8 cellular contexts compared by ENCODE assay signal in the genomic region with DNA sequence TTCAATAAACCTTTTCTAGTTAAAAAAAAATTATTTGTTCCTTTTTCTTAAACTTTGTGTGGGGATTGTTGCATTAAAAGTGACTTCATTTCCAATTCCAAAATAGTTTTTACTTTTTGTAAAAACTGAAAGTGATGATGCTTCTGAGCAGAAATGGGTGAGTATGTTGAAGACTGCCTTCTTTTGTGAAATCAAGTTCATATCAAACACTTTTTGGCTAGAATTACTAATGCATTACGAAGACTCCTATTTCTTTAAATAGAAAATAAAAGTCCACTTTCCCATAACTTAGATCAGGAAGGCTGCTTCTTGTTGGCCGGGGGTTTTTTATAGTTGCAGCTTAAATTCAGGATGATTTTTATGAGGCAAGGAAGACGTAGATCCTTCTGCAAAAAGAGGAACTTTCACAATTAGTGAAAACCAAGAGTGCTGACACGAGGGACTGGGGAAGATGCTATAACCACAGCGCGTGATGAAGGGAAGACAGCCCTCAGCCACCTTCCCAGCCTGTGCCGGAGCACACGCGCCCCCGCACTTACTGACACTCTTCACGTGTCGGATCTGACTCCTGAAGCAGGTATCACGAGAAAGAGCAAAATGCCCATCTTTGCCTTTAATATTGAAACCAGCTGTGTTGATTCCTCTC.
DNase-seq lines count a peak whose midpoint lies in the region; ATAC-seq and TF ChIP-seq lines count a peak whose summit lies in the region.

No MANE protein-coding gene starts in this region.

- H3K4me1 Mint-ChIP-seq in IgD-negative memory B cell: peaks cover 15 to 34% (median 16%) of the 10 kb centered on the region in 3 donors
- peaks cover 29% of the 10 kb centered on the region for H3K4me1 Mint-ChIP-seq in activated naive CD4-positive, alpha-beta T cell treated with anti-CD3 and anti-CD28 coated beads, Interleukin-2, amount 10 ng/mL, durations not matched to agents 7 days and 5 days

- H3K9me3 Mint-ChIP-seq in IgD-negative memory B cell: no peaks in the 10 kb centered on the region
- no peaks in the 10 kb centered on the region for H3K9me3 Mint-ChIP-seq in activated naive CD4-positive, alpha-beta T cell treated with anti-CD3 and anti-CD28 coated beads, Interleukin-2, amount 10 ng/mL, durations not matched to agents 7 days and 5 days

- H3K27ac Mint-ChIP-seq in IgD-negative memory B cell: peak overlapping the region in 2 of 3 donors; percentile 9 to 22
- H3K27ac Mint-ChIP-seq in activated naive CD4-positive, alpha-beta T cell treated with anti-CD3 and anti-CD28 coated beads, Interleukin-2, amount 10 ng/mL, durations not matched to agents 7 days and 5 days: no peak overlapping the region

- no peak for DNase-seq in activated naive CD4-positive, alpha-beta T cell treated with anti-CD3 and anti-CD28 coated beads, Interleukin-2, amount 10 ng/mL, durations not matched to agents 7 days and 5 days
- DNase-seq in stimulated activated CD4-positive, alpha-beta T cell treated with anti-CD3 and anti-CD28 coated beads, Interleukin-12 subunit alpha, Interleukin-12 subunit beta, amount 100 ng/mL, for 4 hours: peak; percentile 41
- no peak for DNase-seq in coronary artery (ENCODE audit: low spot score)
- no peak for DNase-seq in NAMALWA (ENCODE audit: low spot score)
- no peak for DNase-seq in NCI-H1105 treated with DMSO at 0.1 percent for 48 hours (lab: John Stamatoyannopoulos, UW)
- DNase-seq in central memory CD4-positive, alpha-beta T cell: no peak

- peak; percentile 75 for ATAC-seq in GM18867 (IDR thresholded peaks at IDR 0.05; ENCODE audit: unreplicated experiment)

- peaks cover 1% of the 10 kb centered on the region for H3K36me3 Mint-ChIP-seq in IgD-negative memory B cell
- peaks cover 1% of the 10 kb centered on the region for H3K36me3 Mint-ChIP-seq in activated naive CD4-positive, alpha-beta T cell treated with anti-CD3 and anti-CD28 coated beads, Interleukin-2, amount 10 ng/mL, durations not matched to agents 7 days and 5 days

- peaks cover 4% of the 10 kb centered on the region for H3K27me3 Mint-ChIP-seq in IgD-negative memory B cell
- peaks cover 16% of the 10 kb centered on the region for H3K27me3 Mint-ChIP-seq in activated naive CD4-positive, alpha-beta T cell treated with anti-CD3 and anti-CD28 coated beads, Interleukin-2, amount 10 ng/mL, durations not matched to agents 7 days and 5 days

- no peak overlapping the region for H3K27ac ChIP-seq in coronary artery

- CTCF ChIA-PET in activated naive CD4-positive, alpha-beta T cell treated with anti-CD3 and anti-CD28 coated beads, Interleukin-2, amount 10 ng/mL, durations not matched to agents 7 days and 5 days (lab: Charles Lee): no interaction called here

- peak overlapping the region; percentile 5 to 83 (median 46) for H3K4me3 Mint-ChIP-seq in IgD-negative memory B cell
- H3K4me3 Mint-ChIP-seq in activated naive CD4-positive, alpha-beta T cell treated with anti-CD3 and anti-CD28 coated beads, Interleukin-2, amount 10 ng/mL, durations not matched to agents 7 days and 5 days: peak overlapping the region; percentile 10

- TF ChIP-seq CTCF in coronary artery (IDR thresholded peaks at IDR 0.05): no peak

- no peak overlapping the region for H3K4me3 ChIP-seq in coronary artery
